In genomic region chr7:23477962-23478866, GRCh38 we compare ENCODE assay signal across 17 cellular contexts. TPM values are rescaled to one million over a fixed set of nuclear protein-coding genes. Genes with fewer than 3 reads are reported as not detected.
A peak's percentile ranks its signal among the peaks of the same experiment; 100 is the strongest.
DNase-seq lines count a peak whose midpoint lies in the region; ATAC-seq, FAIRE-seq and TF ChIP-seq lines count a peak whose summit lies in the region.
"Had no signal": no experiment of that assay in that cellular context is flagged by ENCODE, and none has a peak within 500 bp of the region (broad histone marks: within the 10 kb centered on the region; RNA-seq: fewer than 3 reads in every experiment).

No MANE protein-coding gene starts in this region.

- POLR2A ChIA-PET in IMR-90 (lab: Charles Lee; ENCODE audit: unreplicated experiment) = no interaction called here

- H3K36me3 ChIP-seq in IMR-90 (ENCODE audit: control insufficient read depth, insufficient read depth, low read length) (no peaks in the 10 kb centered on the region), RWPE2 (ENCODE audit: low read depth) (no peaks in the 10 kb centered on the region; the same call in 1 of the 2 replicates), small intestine (ENCODE audit: control insufficient read depth in 2 of 2, insufficient read depth in 2 of 2, low read length in 2 of 2) (no peaks in the 10 kb centered on the region), uterus (no peaks in the 10 kb centered on the region)

- no peak overlapping the region for H3K4me2 ChIP-seq in IMR-90 (ENCODE audit: low read depth, low read length)

- in situ Hi-C loops in IMR-90 (cut with MboI; ENCODE audit: low sequenced_read_pairs) = no loop called here

- H4K8ac ChIP-seq in IMR-90 (ENCODE audit: low read depth in 2 of 2, low read length in 2 of 2) = 0 out of 4 replicates have a peak overlapping the region, but pooled peaks of 1 of the 2 experiments have one; percentile 40

- peak; percentile 41 for FAIRE-seq in small intestine (lab: Jason Lieb, UNC)

- H3K18ac ChIP-seq in IMR-90 (ENCODE audit: low read depth, low read length) = no peak overlapping the region

- H2AK9ac ChIP-seq in IMR-90 (replicated peaks; ENCODE audit: low read depth, low read length, poor library complexity) = no peak overlapping the region

- no peak overlapping the region for H2BK120ac ChIP-seq in IMR-90 (ENCODE audit: low read depth, low read length)

- no peak overlapping the region for H3K4ac ChIP-seq in IMR-90 (ENCODE audit: low read depth, low read length)

- H3K79me1 ChIP-seq in IMR-90 (ENCODE audit: low read depth in 1 of 2, low read length in 2 of 2) = peaks cover 0 to 10% of the 10 kb centered on the region in 2 experiments; a peak in 3 of 4 replicates

- CTCF ChIA-PET in IMR-90 (lab: Yijun Ruan, JAX) = interaction anchor here (0.7 kb wide), 1 partner anchor 8 kb away, joined by 3 read pairs; no protein-coding TSS in a partner anchor

- H3K23ac ChIP-seq in IMR-90 (ENCODE audit: low read depth, low read length) = 0 out of 2 replicates have a peak overlapping the region, but pooled peaks have one; percentile 44

- intact Hi-C loops in IMR-90 (cut with micrococcal nuclease) = loop anchor here (10.0 kb wide), 1 partner anchor 293 kb away; the partner anchor contains the start of gene NUP42
- intact Hi-C loops in uterus (cut with DNase I; ENCODE audit: low total_unique reads) = no loop called here

- no peaks in the 10 kb centered on the region for H3K9me1 ChIP-seq in IMR-90 (ENCODE audit: insufficient read depth, low read length)

- H3K27ac ChIP-seq in IMR-90 (ENCODE audit: insufficient read depth, low read length) (no peak overlapping the region), RWPE2 (ENCODE audit: poor library complexity, severe bottlenecking) (peak overlapping the region; percentile 22), small intestine (ENCODE audit: low read depth in 1 of 2, low read length in 1 of 2) (no peak overlapping the region), uterus (no peak overlapping the region)

- no peak overlapping the region for H2AFZ ChIP-seq in IMR-90 (replicated peaks; ENCODE audit: low read length, poor library complexity)

- no peak overlapping the region for H4K5ac ChIP-seq in IMR-90 (ENCODE audit: low read depth, low read length)

- no peaks in the 10 kb centered on the region for H3K27me3 ChIP-seq in IMR-90 (ENCODE audit: control insufficient read depth, insufficient read depth, low read length)
- no peaks in the 10 kb centered on the region for H3K27me3 ChIP-seq in RWPE2 (ENCODE audit: insufficient read depth, poor library complexity, severe bottlenecking)
- peaks cover 5 to 22% of the 10 kb centered on the region in 2 donors for H3K27me3 ChIP-seq in small intestine (ENCODE audit: control insufficient read depth in 2 of 2, insufficient read depth in 2 of 2, low read length in 2 of 2)
- H3K27me3 ChIP-seq in uterus = peaks cover 32 to 68% of the 10 kb centered on the region in 2 donors

- H2AK5ac ChIP-seq in IMR-90 (ENCODE audit: low read depth, low read length) = no peak overlapping the region

- no peak overlapping the region for H3K56ac ChIP-seq in IMR-90 (ENCODE audit: extremely low read depth, insufficient read depth, low read length)

- BruUV-seq in IMR-90 (replicated peaks; lab: Mats Ljungman, UMichigan) = no TSS peak

- H3K14ac ChIP-seq in IMR-90 (replicated peaks; ENCODE audit: low read depth, low read length) = no peak overlapping the region

- TF ChIP-seq CTCF in IMR-90 (conservative IDR thresholded peaks at IDR 0.05; ENCODE audit: low read depth, low read length) (no peak; the same call in 1 of the 2 replicates), RWPE2 (IDR thresholded peaks at IDR 0.05; ENCODE audit: poor library complexity, severe bottlenecking) (no peak), fibroblast of the aortic adventitia (IDR thresholded peaks at IDR 0.05; ENCODE audit: insufficient read depth, low read length) (no peak), uterus (IDR thresholded peaks at IDR 0.05) (no peak)

- no peak overlapping the region for H4K91ac ChIP-seq in IMR-90 (ENCODE audit: insufficient read depth, low read depth, low read length)

- no peak for TF ChIP-seq POLR2A in IMR-90 (IDR thresholded peaks at IDR 0.05; ENCODE audit: low read depth, low read length)
- TF ChIP-seq POLR2A in uterus (IDR thresholded peaks at IDR 0.05) = no peak

- H3K4me3 ChIP-seq in IMR-90 (ENCODE audit: insufficient read depth, low read depth, low read length) (no peak overlapping the region), RWPE2 (ENCODE audit: severe bottlenecking) (peak overlapping the region; percentile 3), fibroblast of the aortic adventitia (ENCODE audit: low read depth, low read length) (no peak overlapping the region), small intestine (ENCODE audit: low read depth in 1 of 2, low read length in 2 of 2) (no peak overlapping the region), uterus (no peak overlapping the region)

- no peak for TF ChIP-seq RAD21 in IMR-90 (IDR thresholded peaks at IDR 0.05; ENCODE audit: low read length)

- H3K4me1 ChIP-seq in IMR-90 (ENCODE audit: control insufficient read depth, insufficient read depth, low read length) (peaks cover 3% of the 10 kb centered on the region; the same call in 1 of the 2 replicates), RWPE2 (ENCODE audit: insufficient read depth, poor library complexity, severe bottlenecking) (peaks cover 33% of the 10 kb centered on the region), small intestine (ENCODE audit: control insufficient read depth in 2 of 2, insufficient read depth in 1 of 2, low read depth in 1 of 2, low read length in 1 of 2) (peaks cover 0 to 3% of the 10 kb centered on the region in 2 donors), uterus (no peaks in the 10 kb centered on the region)

- no peak overlapping the region for H3K9ac ChIP-seq in IMR-90 (ENCODE audit: low read depth, low read length)

- no CpG with 5 or more reads among the region's 6 CpGs for WGBS in IMR-90 (ENCODE audit: extremely low coverage in 2 of 2, insufficient read length in 1 of 2), 2 experiments
- WGBS in small intestine, 3 donors = 66 to 83% (median 69%) methylated on average over 6 of the region's 6 CpGs

- DNase-seq in IMR-90 (no peak), RWPE2 (ENCODE audit: low spot score) (no peak), fibroblast of the aortic adventitia (ENCODE audit: low read depth) (peak; percentile 22), small intestine (no peak), NAMALWA (ENCODE audit: low spot score) (no peak), uterus (no peak)
- DNase-seq: CD4-positive, CD25-positive, alpha-beta regulatory T cell; DMS53; GOT3; MV-4-11; NCI-H1436 treated with DMSO at 0.1 percent for 48 hours; NCI-H2029 treated with DMSO at 0.1 percent for 48 hours; NCI-H774; SHP77 had no signal

- H2BK20ac ChIP-seq in IMR-90 (ENCODE audit: low read depth, low read length) = no peak overlapping the region

- no peak for ATAC-seq in IMR-90 (ENCODE audit: low read depth)
- ATAC-seq in RWPE2 (ENCODE audit: low read depth) = no peak
- ATAC-seq in HG03432 (IDR thresholded peaks at IDR 0.05; ENCODE audit: unreplicated experiment) = no peak
- ATAC-seq: Panc1, SK-N-SH treated with all-trans-retinoic acid at 6 μM for 48 hours had no signal

- H3K9me3 ChIP-seq in IMR-90 (ENCODE audit: control insufficient read depth, insufficient read depth, low read length) (no peaks in the 10 kb centered on the region), RWPE2 (ENCODE audit: severe bottlenecking) (no peaks in the 10 kb centered on the region), small intestine (ENCODE audit: control insufficient read depth, low read depth) (no peaks in the 10 kb centered on the region), uterus (no peaks in the 10 kb centered on the region)

- no peak overlapping the region for H2BK15ac ChIP-seq in IMR-90 (ENCODE audit: low read depth, low read length)

- H2BK5ac ChIP-seq in IMR-90 (ENCODE audit: low read depth, low read length, poor library complexity, severe bottlenecking) = no peak overlapping the region

- dilution Hi-C loops in IMR-90 (cut with HindIII; ENCODE audit: low sequenced_read_pairs, unreplicated experiment) = no loop called here

- H4K20me1 ChIP-seq in IMR-90 (ENCODE audit: insufficient read depth, low read length) = no peaks in the 10 kb centered on the region

TF ChIP-seq in IMR-90, 13 proteins besides CTCF, POLR2A, EP300 and RAD21 (continues in another document):
- TF ChIP-seq NFE2L2 (IDR thresholded peaks at IDR 0.05; ENCODE audit: low read depth, low read length) (no peak), CHD1 (IDR thresholded peaks at IDR 0.05; ENCODE audit: low read depth, low read length) (no peak), MXI1 (IDR thresholded peaks at IDR 0.05; ENCODE audit: borderline replicate concordance, low read depth, low read length) (no peak), USF2 (IDR thresholded peaks at IDR 0.05; ENCODE audit: low read depth, low read length) (no peak), RCOR1 (IDR thresholded peaks at IDR 0.05; ENCODE audit: insufficient replicate concordance, low read length) (no peak), BHLHE40 (IDR thresholded peaks at IDR 0.05; ENCODE audit: low read depth, low read length) (no peak), MAZ (IDR thresholded peaks at IDR 0.05; ENCODE audit: borderline replicate concordance, low read depth, low read length) (no peak)

RNA-seq across cellular contexts. Expression of gene IGF2BP3, which starts 7.9 kb away (rescaled TPM):
- total RNA-seq in IMR-90 (2012; rRNA removed) (59.3 and 94.2 TPM in 2 replicates), fibroblast of the aortic adventitia (ENCODE audit: low replicate concordance) (2.9 and 116 TPM in 2 replicates), uterus (10 to 100 TPM in 1 of 4 donors, not detected in 3; 45.8 TPM)
- polyA plus RNA-seq in IMR-90 (2012; rRNA removed) (47.6 and 50.9 TPM in 2 replicates), small intestine (under 1 TPM in 1 of 3 donors, not detected in 2; 0.75 TPM)
- 13.2 and 16.4 TPM in 2 replicates for polyA plus RNA-seq in IMR-90 (2012; cell fraction: cytosol; rRNA removed)
- 34.2 and 98.3 TPM in 2 replicates for polyA plus RNA-seq in IMR-90 (2012; cell fraction: nucleus; rRNA removed; ENCODE audit: low replicate concordance)
- polyA plus RNA-seq: CD4-positive, CD25-positive, alpha-beta regulatory T cell had no signal

RNA-seq across cellular contexts. Expression of gene TRA2A, which starts 53.6 kb away (rescaled TPM):
- total RNA-seq in IMR-90 (2012; rRNA removed) (36.4 and 44.3 TPM in 2 replicates), fibroblast of the aortic adventitia (ENCODE audit: low replicate concordance) (34.8 and 48.0 TPM in 2 replicates), uterus (100 to 1,000 TPM in 1 of 4 donors, 10 to 100 TPM in 3; 12.6 to 144 (median 80.6) TPM)
- polyA plus RNA-seq in IMR-90 (2012; rRNA removed) (73.6 and 77.3 TPM in 2 replicates), small intestine (10 to 100 TPM; 35.4 to 49.6 (median 45.0) TPM)
- 16.7 and 17.4 TPM in 2 replicates for polyA plus RNA-seq in IMR-90 (2012; cell fraction: cytosol; rRNA removed)
- polyA plus RNA-seq in IMR-90 (2012; cell fraction: nucleus; rRNA removed; ENCODE audit: low replicate concordance) = 26.8 and 142 TPM in 2 replicates
